In the genomic region with DNA sequence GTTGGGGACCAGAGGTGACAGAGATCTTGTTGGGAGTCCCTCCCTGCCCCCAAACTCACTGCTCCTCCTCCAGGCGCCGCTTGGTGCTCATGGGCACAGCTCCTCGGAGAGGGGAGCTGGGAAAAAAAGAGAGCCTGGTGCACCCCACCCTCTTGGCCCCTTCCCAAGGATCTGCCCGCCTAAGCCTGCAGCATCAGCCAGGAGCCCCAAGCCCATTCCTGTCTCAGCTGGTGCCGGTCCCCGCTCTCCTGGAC, we compare ENCODE assay signal across 8 cellular contexts. TPM values are rescaled to one million over a fixed set of nuclear protein-coding genes. Genes with fewer than 3 reads are reported as not detected.
A peak's percentile ranks its signal among the peaks of the same experiment; 100 is the strongest.
DNase-seq lines count a peak whose midpoint lies in the region; ATAC-seq and TF ChIP-seq lines count a peak whose summit lies in the region.

No MANE protein-coding gene starts in this region.

- H3K9me3 ChIP-seq in left lung: no peaks in the 10 kb centered on the region

- H3K4me1 Mint-ChIP-seq in brain: peaks cover 46% of the 10 kb centered on the region

- peak overlapping the region; percentile 97 to 99 (median 98) for H3K27ac Mint-ChIP-seq in brain

- H3K36me3 ChIP-seq in left lung: peaks cover 0 to 26% of the 10 kb centered on the region in 2 donors

- H3K9me3 Mint-ChIP-seq in brain: peaks cover 0 to 8% (median 0%) of the 10 kb centered on the region in 5 experiments

- peaks cover 36% of the 10 kb centered on the region for H3K27me3 Mint-ChIP-seq in brain

- H3K4me1 ChIP-seq in left lung: peaks cover 32 to 62% of the 10 kb centered on the region in 2 donors

- peak overlapping the region; percentile 61 to 83 for H3K4me3 ChIP-seq in left lung

- DNase-seq in NCI-H345 (lab: John Stamatoyannopoulos, UW): peak; percentile 59
- no peak for DNase-seq in NCI-H345 treated with DMSO at 0.1 percent for 48 hours (lab: John Stamatoyannopoulos, UW; ENCODE audit: unreplicated experiment)
- DNase-seq in NCI-H446 treated with DMSO at 0.1 percent for 48 hours (lab: John Stamatoyannopoulos, UW): peak; percentile 46
- DNase-seq in left lung: peak in 1 of 2 donors; percentile 84
- peak; percentile 40 for DNase-seq in stromal cell of bone marrow (ENCODE audit: low read depth)
- DNase-seq in stimulated activated CD8-positive, alpha-beta memory T cell treated with anti-CD3 and anti-CD28 coated beads, Interleukin-4, amount 100 ng/mL, for 48 hours: no peak
- DNase-seq in SHP77 (lab: John Stamatoyannopoulos, UW): no peak

- H3K4me3 Mint-ChIP-seq in brain: peak overlapping the region; percentile 86 to 100 (median 93)

- intact Hi-C loops in left lung (cut with DNase I): no loop called here

- peak overlapping the region; percentile 94 to 97 for H3K27ac ChIP-seq in left lung

- H3K36me3 Mint-ChIP-seq in brain: peaks cover 9% of the 10 kb centered on the region

- ATAC-seq in left lung: no peak

- peaks cover 3 to 9% of the 10 kb centered on the region in 2 donors for H3K27me3 ChIP-seq in left lung

- TF ChIP-seq CTCF in brain (conservative IDR thresholded peaks at IDR 0.05) (no peak), left lung (IDR thresholded peaks at IDR 0.05) (no peak)

RNA-seq across cellular contexts. Expression of gene HCFC1R1, which starts 0.4 kb away (rescaled TPM):
- polyA plus RNA-seq in brain (ENCODE audit: insufficient read depth, low read depth, low replicate concordance): 314 TPM
- total RNA-seq in left lung: 10 to 100 TPM; 45.4 to 66.6 TPM

RNA-seq across cellular contexts. Expression of gene THOC6, which starts 0.5 kb away (rescaled TPM):
- 45.0 TPM for polyA plus RNA-seq in brain (ENCODE audit: insufficient read depth, low read depth, low replicate concordance)
- total RNA-seq in left lung: 10 to 100 TPM; 24.0 to 38.7 TPM

RNA-seq across cellular contexts. Expression of gene TNFRSF12A, which starts 3.2 kb away (rescaled TPM):
- polyA plus RNA-seq in brain (ENCODE audit: insufficient read depth, low read depth, low replicate concordance): 14.8 TPM
- 100 to 1,000 TPM; 118 to 126 TPM for total RNA-seq in left lung

RNA-seq across cellular contexts. Expression of gene CLDN6, which starts 5.4 kb away (rescaled TPM):
- polyA plus RNA-seq in brain (ENCODE audit: insufficient read depth, low read depth, low replicate concordance): 0.31 TPM
- total RNA-seq in left lung: 1 to 10 TPM in 1 of 2 donors, not detected in 1; 2.3 TPM

RNA-seq across cellular contexts. Expression of gene CLDN9, which starts 10.6 kb away (rescaled TPM):
- 16.3 TPM for polyA plus RNA-seq in brain (ENCODE audit: insufficient read depth, low read depth, low replicate concordance)
- 1 to 10 TPM in 1 of 2 donors, under 1 TPM in 1; 0.85 to 2.2 TPM for total RNA-seq in left lung

Comparison
In these comparisons a context has a peak if more than half of its experiments do, and no peak if none do; other contexts are left out.
1. DNase-seq: peak in NCI-H345 (single experiment), NCI-H446 treated with DMSO at 0.1 percent for 48 hours (single experiment) and stromal cell of bone marrow (single experiment); none in NCI-H345 treated with DMSO at 0.1 percent for 48 hours (single experiment), stimulated activated CD8-positive, alpha-beta memory T cell treated with anti-CD3 and anti-CD28 coated beads, Interleukin-4, amount 100 ng/mL, for 48 hours (single experiment) and SHP77 (0 of 2).